ENCODE assay signal across 1 cellular context in the genomic region with DNA sequence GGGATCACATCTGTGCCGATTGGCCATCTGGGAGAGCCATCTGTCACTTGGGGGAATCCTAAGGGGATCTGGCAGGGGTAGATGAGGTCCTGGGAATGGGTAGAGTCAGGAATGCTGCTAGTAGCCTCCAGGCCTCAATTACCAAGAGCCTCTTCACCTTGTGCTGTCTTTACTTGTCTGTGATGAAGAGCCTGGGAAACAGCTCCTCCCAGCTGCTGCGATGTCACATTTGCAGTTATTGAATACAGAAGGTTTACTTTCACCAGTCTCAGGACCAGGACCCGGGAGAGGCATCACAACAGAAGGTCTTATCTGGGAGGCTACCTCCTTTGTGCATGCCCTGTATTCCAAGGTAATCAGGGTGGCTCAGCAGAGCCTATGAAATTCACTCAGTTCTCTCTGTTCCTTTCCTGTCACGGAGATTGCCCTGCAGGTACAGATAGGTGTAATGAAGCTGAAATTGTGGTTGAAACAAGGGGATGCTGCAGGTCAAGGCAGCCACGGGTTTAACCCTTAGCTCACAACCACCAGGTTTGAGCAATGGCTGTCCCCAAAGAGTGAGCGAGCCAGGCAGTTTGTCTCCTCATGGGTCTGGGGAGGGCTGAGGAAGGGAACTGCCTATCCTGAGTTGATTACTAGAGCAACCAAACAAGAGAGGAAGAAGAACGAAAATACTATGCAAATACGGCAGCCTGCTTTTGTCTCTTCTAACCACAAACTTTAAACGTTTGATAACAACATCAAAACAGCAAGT.
TF ChIP-seq lines count a peak whose summit lies in the region.

No MANE protein-coding gene starts in this region.

TF ChIP-seq in GM12878, 131 proteins besides CTCF, POLR2A, EP300 and RAD21 (continued from another document):
- TF ChIP-seq, protein P1, sequence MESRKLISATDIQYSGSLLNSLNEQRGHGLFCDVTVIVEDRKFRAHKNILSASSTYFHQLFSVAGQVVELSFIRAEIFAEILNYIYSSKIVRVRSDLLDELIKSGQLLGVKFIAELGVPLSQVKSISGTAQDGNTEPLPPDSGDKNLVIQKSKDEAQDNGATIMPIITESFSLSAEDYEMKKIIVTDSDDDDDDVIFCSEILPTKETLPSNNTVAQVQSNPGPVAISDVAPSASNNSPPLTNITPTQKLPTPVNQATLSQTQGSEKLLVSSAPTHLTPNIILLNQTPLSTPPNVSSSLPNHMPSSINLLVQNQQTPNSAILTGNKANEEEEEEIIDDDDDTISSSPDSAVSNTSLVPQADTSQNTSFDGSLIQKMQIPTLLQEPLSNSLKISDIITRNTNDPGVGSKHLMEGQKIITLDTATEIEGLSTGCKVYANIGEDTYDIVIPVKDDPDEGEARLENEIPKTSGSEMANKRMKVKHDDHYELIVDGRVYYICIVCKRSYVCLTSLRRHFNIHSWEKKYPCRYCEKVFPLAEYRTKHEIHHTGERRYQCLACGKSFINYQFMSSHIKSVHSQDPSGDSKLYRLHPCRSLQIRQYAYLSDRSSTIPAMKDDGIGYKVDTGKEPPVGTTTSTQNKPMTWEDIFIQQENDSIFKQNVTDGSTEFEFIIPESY (IDR thresholded peaks at IDR 0.05): no peak
- TF ChIP-seq TCF7 (IDR thresholded peaks at IDR 0.05; ENCODE audit: borderline replicate concordance): no peak
- no peak for TF ChIP-seq BRCA1 (IDR thresholded peaks at IDR 0.05; ENCODE audit: low read depth, low read length)
- no peak for TF ChIP-seq MEF2A (IDR thresholded peaks at IDR 0.05; ENCODE audit: insufficient read depth, low read depth, low read length)
- no peak for TF ChIP-seq NBN (IDR thresholded peaks at IDR 0.05)
- no peak for TF ChIP-seq KLF5 (IDR thresholded peaks at IDR 0.05; ENCODE audit: partially characterized antibody)
- TF ChIP-seq, protein P2, sequence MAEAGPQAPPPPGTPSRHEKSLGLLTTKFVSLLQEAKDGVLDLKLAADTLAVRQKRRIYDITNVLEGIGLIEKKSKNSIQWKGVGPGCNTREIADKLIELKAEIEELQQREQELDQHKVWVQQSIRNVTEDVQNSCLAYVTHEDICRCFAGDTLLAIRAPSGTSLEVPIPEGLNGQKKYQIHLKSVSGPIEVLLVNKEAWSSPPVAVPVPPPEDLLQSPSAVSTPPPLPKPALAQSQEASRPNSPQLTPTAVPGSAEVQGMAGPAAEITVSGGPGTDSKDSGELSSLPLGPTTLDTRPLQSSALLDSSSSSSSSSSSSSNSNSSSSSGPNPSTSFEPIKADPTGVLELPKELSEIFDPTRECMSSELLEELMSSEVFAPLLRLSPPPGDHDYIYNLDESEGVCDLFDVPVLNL (IDR thresholded peaks at IDR 0.05; ENCODE audit: low read depth, low read length): no peak
- no peak for TF ChIP-seq SP1 (IDR thresholded peaks at IDR 0.05; ENCODE audit: low read depth, low read length)
- TF ChIP-seq, protein P3, sequence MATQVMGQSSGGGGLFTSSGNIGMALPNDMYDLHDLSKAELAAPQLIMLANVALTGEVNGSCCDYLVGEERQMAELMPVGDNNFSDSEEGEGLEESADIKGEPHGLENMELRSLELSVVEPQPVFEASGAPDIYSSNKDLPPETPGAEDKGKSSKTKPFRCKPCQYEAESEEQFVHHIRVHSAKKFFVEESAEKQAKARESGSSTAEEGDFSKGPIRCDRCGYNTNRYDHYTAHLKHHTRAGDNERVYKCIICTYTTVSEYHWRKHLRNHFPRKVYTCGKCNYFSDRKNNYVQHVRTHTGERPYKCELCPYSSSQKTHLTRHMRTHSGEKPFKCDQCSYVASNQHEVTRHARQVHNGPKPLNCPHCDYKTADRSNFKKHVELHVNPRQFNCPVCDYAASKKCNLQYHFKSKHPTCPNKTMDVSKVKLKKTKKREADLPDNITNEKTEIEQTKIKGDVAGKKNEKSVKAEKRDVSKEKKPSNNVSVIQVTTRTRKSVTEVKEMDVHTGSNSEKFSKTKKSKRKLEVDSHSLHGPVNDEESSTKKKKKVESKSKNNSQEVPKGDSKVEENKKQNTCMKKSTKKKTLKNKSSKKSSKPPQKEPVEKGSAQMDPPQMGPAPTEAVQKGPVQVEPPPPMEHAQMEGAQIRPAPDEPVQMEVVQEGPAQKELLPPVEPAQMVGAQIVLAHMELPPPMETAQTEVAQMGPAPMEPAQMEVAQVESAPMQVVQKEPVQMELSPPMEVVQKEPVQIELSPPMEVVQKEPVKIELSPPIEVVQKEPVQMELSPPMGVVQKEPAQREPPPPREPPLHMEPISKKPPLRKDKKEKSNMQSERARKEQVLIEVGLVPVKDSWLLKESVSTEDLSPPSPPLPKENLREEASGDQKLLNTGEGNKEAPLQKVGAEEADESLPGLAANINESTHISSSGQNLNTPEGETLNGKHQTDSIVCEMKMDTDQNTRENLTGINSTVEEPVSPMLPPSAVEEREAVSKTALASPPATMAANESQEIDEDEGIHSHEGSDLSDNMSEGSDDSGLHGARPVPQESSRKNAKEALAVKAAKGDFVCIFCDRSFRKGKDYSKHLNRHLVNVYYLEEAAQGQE (IDR thresholded peaks at IDR 0.05; ENCODE audit: low read depth, low read length): no peak
- TF ChIP-seq HDAC6 (IDR thresholded peaks at IDR 0.05; ENCODE audit: unreplicated experiment): no peak
- no peak for TF ChIP-seq JUND (IDR thresholded peaks at IDR 0.05; ENCODE audit: low read depth, low read length)
